Comparison of ENCODE assay signal across 22 cellular contexts in the genomic region with DNA sequence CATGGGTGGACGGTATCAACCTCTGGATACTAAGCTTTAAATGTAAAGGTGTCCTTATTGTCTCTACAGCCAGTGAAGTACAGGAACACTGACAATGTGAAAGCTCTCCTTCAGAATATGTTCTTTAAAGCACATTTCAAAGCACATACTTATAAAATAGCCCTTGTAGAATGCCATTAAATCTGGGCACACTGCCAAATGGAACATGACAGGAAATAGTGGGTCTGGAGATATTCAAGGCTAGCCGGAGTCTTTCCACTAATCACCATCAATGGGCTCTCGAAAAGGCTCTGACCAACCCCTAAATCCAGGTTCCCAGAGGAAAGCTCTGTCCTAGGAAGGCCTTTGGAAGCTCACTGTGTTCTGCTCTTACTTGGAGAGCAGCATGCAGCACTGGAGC. TPM values are rescaled to one million over a fixed set of nuclear protein-coding genes. Genes with fewer than 3 reads are reported as not detected.
A peak's percentile ranks its signal among the peaks of the same experiment; 100 is the strongest.
DNase-seq lines count a peak whose midpoint lies in the region; TF ChIP-seq lines count a peak whose summit lies in the region.
"Had no signal": no experiment of that assay in that cellular context is flagged by ENCODE, and none has a peak within 500 bp of the region (broad histone marks: within the 10 kb centered on the region; RNA-seq: fewer than 3 reads in every experiment).

No MANE protein-coding gene starts in this region.

- H3K36me3 ChIP-seq in MG63 = no peaks in the 10 kb centered on the region
- H3K36me3 ChIP-seq: brain microvascular endothelial cell, heart left ventricle had no signal

- peaks cover 20% of the 10 kb centered on the region for H3K4me1 Mint-ChIP-seq in mesothelial cell of epicardium
- H3K4me1 Mint-ChIP-seq: activated naive CD8-positive, alpha-beta T cell treated with anti-CD3 and anti-CD28 coated beads, Interleukin-2, amount 50 U/mL, for 24 hours; GM23338; stimulated activated naive B cell treated with anti-CD40 and anti-IgM and Interleukin-4, amounts not matched to agents 10 μg/mL and 1 μg/mL and 100 μg/mL, for 72 hours had no signal

- no peaks in the 10 kb centered on the region for H3K36me3 Mint-ChIP-seq in mesothelial cell of epicardium
- H3K36me3 Mint-ChIP-seq: CD4-positive, alpha-beta memory T cell; stimulated activated naive B cell treated with anti-CD40 and anti-IgM and Interleukin-4, amounts not matched to agents 10 μg/mL and 1 μg/mL and 100 μg/mL, for 72 hours had no signal

- H3K27ac Mint-ChIP-seq in mesothelial cell of epicardium = peak overlapping the region; percentile 32
- H3K27ac Mint-ChIP-seq: activated naive CD8-positive, alpha-beta T cell treated with anti-CD3 and anti-CD28 coated beads, Interleukin-2, amount 50 U/mL, for 24 hours; CD4-positive, alpha-beta memory T cell; GM23338; stimulated activated naive B cell treated with anti-CD40 and anti-IgM and Interleukin-4, amounts not matched to agents 10 μg/mL and 1 μg/mL and 100 μg/mL, for 72 hours; T-helper 1 cell treated with Interleukin-12 subunit alpha and Interleukin-12 subunit beta and Interleukin-4 antibody, amounts not matched to agents 30 μg/mL and 1 μg/mL, for 36 hours had no signal

- no peaks in the 10 kb centered on the region for H3K27me3 Mint-ChIP-seq in mesothelial cell of epicardium (ENCODE audit: low read depth)

- no peaks in the 10 kb centered on the region for H3K9me3 ChIP-seq in MG63
- H3K9me3 ChIP-seq: mucosa of descending colon had no signal

- peak; percentile 9 for DNase-seq in M059J (ENCODE audit: low read depth)
- DNase-seq in NCI-H2081 treated with DMSO at 0.1 percent for 48 hours (lab: John Stamatoyannopoulos, UW) = peak; percentile 10
- peak; percentile 22 for DNase-seq in NCI-H774 (lab: John Stamatoyannopoulos, UW)
- no peak for DNase-seq in mesothelial cell of epicardium (ENCODE audit: low spot score in 2 of 2, unreplicated experiment in 2 of 2)
- no peak for DNase-seq in activated CD4-positive, alpha-beta T cell treated with anti-CD3 and anti-CD28 coated beads for 48 hours
- DNase-seq in NCI-H187 treated with DMSO at 0.1 percent for 48 hours (lab: John Stamatoyannopoulos, UW) = no peak
- DNase-seq in MG63 = no peak
- DNase-seq: activated CD4-positive, alpha-beta T cell treated with anti-CD3 and anti-CD28 coated beads, Interleukin-2, amount 50 U/mL, for 1 hour; activated CD8-positive, alpha-beta memory T cell treated with anti-CD3 and anti-CD28 coated beads, Interleukin-2, amount 50 U/mL, for 4 hours; activated effector memory CD4-positive, alpha-beta T cell treated with Interleukin-2 at 50 U/mL for 16 hours; activated naive CD8-positive, alpha-beta T cell treated with anti-CD3 and anti-CD28 coated beads, Interleukin-2, amount 50 U/mL, for 24 hours; brain microvascular endothelial cell; CD4-positive, alpha-beta memory T cell; heart left ventricle; mucosa of descending colon; posterior cingulate gyrus; Right ventricle myocardium superior; stimulated activated naive B cell treated with anti-CD40 and anti-IgM and Interleukin-4, amounts not matched to agents 10 μg/mL and 1 μg/mL and 100 μg/mL, for 72 hours had no signal

- no peak overlapping the region for H3K4me3 ChIP-seq in MG63
- H3K4me3 ChIP-seq: coronary artery, GM23338, heart left ventricle, mucosa of descending colon had no signal

- H3K9me3 Mint-ChIP-seq in mesothelial cell of epicardium = peaks cover 10% of the 10 kb centered on the region
- H3K9me3 Mint-ChIP-seq: activated naive CD8-positive, alpha-beta T cell treated with anti-CD3 and anti-CD28 coated beads, Interleukin-2, amount 50 U/mL, for 24 hours; T-helper 1 cell treated with Interleukin-12 subunit alpha and Interleukin-12 subunit beta and Interleukin-4 antibody, amounts not matched to agents 30 μg/mL and 1 μg/mL, for 36 hours had no signal

- H3K27me3 ChIP-seq in MG63 = peaks cover 3% of the 10 kb centered on the region; the same call in 1 of the 2 replicates
- H3K27me3 ChIP-seq: brain microvascular endothelial cell, heart left ventricle had no signal

- H3K4me3 Mint-ChIP-seq in mesothelial cell of epicardium = no peak overlapping the region
- H3K4me3 Mint-ChIP-seq: activated naive CD8-positive, alpha-beta T cell treated with anti-CD3 and anti-CD28 coated beads, Interleukin-2, amount 50 U/mL, for 24 hours; CD4-positive, alpha-beta memory T cell; GM23338; stimulated activated naive B cell treated with anti-CD40 and anti-IgM and Interleukin-4, amounts not matched to agents 10 μg/mL and 1 μg/mL and 100 μg/mL, for 72 hours; T-helper 1 cell treated with Interleukin-12 subunit alpha and Interleukin-12 subunit beta and Interleukin-4 antibody, amounts not matched to agents 30 μg/mL and 1 μg/mL, for 36 hours had no signal

- TF ChIP-seq CTCF in mesothelial cell of epicardium (IDR thresholded peaks at IDR 0.05; ENCODE audit: unreplicated experiment) = no peak

RNA-seq across cellular contexts. Expression of gene PLD5, which starts 46.6 kb away (rescaled TPM):
- total RNA-seq in M059J (2014; rRNA removed; shearing (Covaris generic)) = not detected in 2 replicates
- 2.6 to 4.3 TPM (median 2.7 TPM) in 3 replicates for total RNA-seq in mesothelial cell of epicardium
- total RNA-seq in MG63 (2014; rRNA removed; shearing (Covaris generic); ENCODE audit: low replicate concordance) = 0.03 TPM in 1 of 2 replicates, not detected in the other
- total RNA-seq: CD4-positive, alpha-beta memory T cell; OCI-LY7; Right ventricle myocardium superior had no signal

Comparison
In these comparisons a context has a peak if more than half of its experiments do, and no peak if none do; other contexts are left out.
1. DNase-seq: peak in M059J (single experiment), NCI-H2081 treated with DMSO at 0.1 percent for 48 hours (single experiment) and NCI-H774 (single experiment); none in mesothelial cell of epicardium (0 of 2), activated CD4-positive, alpha-beta T cell treated with anti-CD3 and anti-CD28 coated beads for 48 hours (single experiment), NCI-H187 treated with DMSO at 0.1 percent for 48 hours (single experiment) and MG63 (single experiment).